ENCODE assay signal across 1 cellular context in the genomic region with DNA sequence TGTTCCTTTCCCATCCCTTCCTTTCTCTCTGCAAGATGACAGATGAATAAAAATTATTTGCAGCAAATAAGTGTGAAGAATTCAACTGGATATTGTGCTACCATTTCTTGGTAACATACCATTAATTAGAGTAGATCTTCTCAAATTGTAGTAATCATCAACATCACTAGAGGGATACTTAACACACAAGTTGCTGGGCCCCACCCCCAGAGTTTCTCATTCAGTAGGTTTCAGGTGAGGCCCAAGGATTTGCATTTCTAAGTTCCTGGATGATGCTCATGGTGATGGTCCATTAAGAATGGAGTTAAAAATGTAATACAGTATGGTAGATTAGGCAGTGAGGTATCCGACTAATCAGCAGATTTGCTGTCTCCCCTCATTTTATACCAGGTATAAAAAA.
TF ChIP-seq lines count a peak whose summit lies in the region.

No MANE protein-coding gene starts in this region.

TF ChIP-seq in HepG2, 621 proteins besides CTCF, POLR2A, EP300 and RAD21 (continued from another document):
- TF ChIP-seq, protein P1, sequence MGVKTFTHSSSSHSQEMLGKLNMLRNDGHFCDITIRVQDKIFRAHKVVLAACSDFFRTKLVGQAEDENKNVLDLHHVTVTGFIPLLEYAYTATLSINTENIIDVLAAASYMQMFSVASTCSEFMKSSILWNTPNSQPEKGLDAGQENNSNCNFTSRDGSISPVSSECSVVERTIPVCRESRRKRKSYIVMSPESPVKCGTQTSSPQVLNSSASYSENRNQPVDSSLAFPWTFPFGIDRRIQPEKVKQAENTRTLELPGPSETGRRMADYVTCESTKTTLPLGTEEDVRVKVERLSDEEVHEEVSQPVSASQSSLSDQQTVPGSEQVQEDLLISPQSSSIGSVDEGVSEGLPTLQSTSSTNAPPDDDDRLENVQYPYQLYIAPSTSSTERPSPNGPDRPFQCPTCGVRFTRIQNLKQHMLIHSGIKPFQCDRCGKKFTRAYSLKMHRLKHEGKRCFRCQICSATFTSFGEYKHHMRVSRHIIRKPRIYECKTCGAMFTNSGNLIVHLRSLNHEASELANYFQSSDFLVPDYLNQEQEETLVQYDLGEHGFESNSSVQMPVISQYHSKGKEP (CRISPR knock-in tag; IDR thresholded peaks at IDR 0.05), result no peak
- TF ChIP-seq NFKBIZ (CRISPR knock-in tag; IDR thresholded peaks at IDR 0.05), result no peak
TF ChIP-seq in HepG2: peak in this region for 0.
